Comparison of ENCODE assay signal across 19 cellular contexts in the genomic region with DNA sequence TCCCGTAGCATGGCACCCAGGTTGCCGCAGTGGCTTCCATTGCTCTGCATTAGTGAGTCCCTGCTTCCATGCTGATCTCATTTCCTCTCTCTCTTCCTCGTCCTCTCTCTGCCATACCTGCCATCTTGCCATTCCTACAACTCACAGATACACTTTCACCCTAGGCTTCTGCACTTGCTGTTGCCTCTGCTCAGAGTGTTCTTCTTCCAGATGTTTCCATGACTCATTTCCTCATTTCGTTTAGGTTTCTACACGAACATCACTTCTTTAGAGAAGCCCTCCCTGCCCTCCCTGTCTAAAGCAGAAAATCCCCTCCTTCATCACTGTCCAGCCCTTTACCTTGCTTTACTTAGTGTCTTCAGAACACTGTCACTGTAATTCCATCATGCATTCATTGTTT.
"Had no signal": no experiment of that assay in that cellular context is flagged by ENCODE, and none has a peak within 500 bp of the region (broad histone marks: within the 10 kb centered on the region; RNA-seq: fewer than 3 reads in every experiment).

No MANE protein-coding gene starts in this region.

- H3K4me1 Mint-ChIP-seq: activated naive CD8-positive, alpha-beta T cell treated with anti-CD3 and anti-CD28 coated beads for 36 hours; central memory CD8-positive, alpha-beta T cell had no signal

- H3K27ac Mint-ChIP-seq: activated naive CD8-positive, alpha-beta T cell treated with anti-CD3 and anti-CD28 coated beads for 36 hours had no signal

- DNase-seq: activated CD4-positive, alpha-beta T cell treated with anti-CD3 and anti-CD28 coated beads, Interleukin-2, amount 50 U/mL, for 1 hour; activated CD8-positive, alpha-beta memory T cell treated with anti-CD3 and anti-CD28 coated beads for 24 hours; activated naive CD8-positive, alpha-beta T cell treated with anti-CD3 and anti-CD28 coated beads for 36 hours; cortex of kidney; effector CD8-positive, alpha-beta T cell; foreskin keratinocyte; head of caudate nucleus; lower lobe of right lung; midbrain; right lobe of liver; stomach; T1000; upper lobe of right lung had no signal

- FAIRE-seq: endothelial cell of umbilical vein had no signal

- H3K27ac ChIP-seq: foreskin keratinocyte, lower lobe of right lung, right lobe of liver, thoracic aorta, upper lobe of right lung had no signal

- ATAC-seq: activated CD4-positive, CD25-positive, alpha-beta regulatory T cell treated with anti-CD3 and anti-CD28 coated beads, Interleukin-2, amount 50 U/mL, for 24 hours; foreskin keratinocyte; lower lobe of right lung; right lobe of liver; upper lobe of right lung had no signal

- H3K9me3 ChIP-seq: lower lobe of right lung, right lobe of liver, stomach, thoracic aorta, upper lobe of right lung had no signal

- H3K4me1 ChIP-seq: foreskin keratinocyte, lower lobe of right lung, right lobe of liver, upper lobe of right lung had no signal

- H3K4me3 Mint-ChIP-seq: activated naive CD8-positive, alpha-beta T cell treated with anti-CD3 and anti-CD28 coated beads for 36 hours; brain; central memory CD8-positive, alpha-beta T cell; neural crest cell had no signal

- H3K4me3 ChIP-seq: lower lobe of right lung, right lobe of liver, stomach, thoracic aorta, upper lobe of right lung had no signal

- H3K36me3 ChIP-seq: lower lobe of right lung, right lobe of liver, stomach, thoracic aorta, upper lobe of right lung had no signal

- H3K36me3 Mint-ChIP-seq: activated naive CD8-positive, alpha-beta T cell treated with anti-CD3 and anti-CD28 coated beads for 36 hours; brain had no signal

- H3K27me3 Mint-ChIP-seq: activated naive CD8-positive, alpha-beta T cell treated with anti-CD3 and anti-CD28 coated beads for 36 hours had no signal

- H3K9me3 Mint-ChIP-seq: activated naive CD8-positive, alpha-beta T cell treated with anti-CD3 and anti-CD28 coated beads for 36 hours; brain; central memory CD8-positive, alpha-beta T cell; neural crest cell had no signal

- H3K27me3 ChIP-seq: foreskin keratinocyte, right lobe of liver, stomach, upper lobe of right lung had no signal
